In genomic region chr7:80896856-80897598, GRCh38 we compare ENCODE assay signal across 17 cellular contexts. TPM values are rescaled to one million over a fixed set of nuclear protein-coding genes. Genes with fewer than 3 reads are reported as not detected.
DNase-seq lines count a peak whose midpoint lies in the region; ATAC-seq, FAIRE-seq and TF ChIP-seq lines count a peak whose summit lies in the region.
"Had no signal": no experiment of that assay in that cellular context is flagged by ENCODE, and none has a peak within 500 bp of the region (broad histone marks: within the 10 kb centered on the region; RNA-seq: fewer than 3 reads in every experiment).

No MANE protein-coding gene starts in this region.

- H3K36me3 ChIP-seq in RWPE2 (ENCODE audit: low read depth) = peaks cover 62% of the 10 kb centered on the region
- H3K36me3 ChIP-seq: right atrium auricular region had no signal

- peak overlapping the region; percentile 42 for H3K27ac ChIP-seq in RWPE2 (ENCODE audit: poor library complexity, severe bottlenecking)
- H3K27ac ChIP-seq: right atrium auricular region had no signal

- peak; percentile 3 for FAIRE-seq in G401.6 (lab: Jason Lieb, UNC)

- no peak overlapping the region for H3K4me3 ChIP-seq in RWPE2 (ENCODE audit: severe bottlenecking)
- H3K4me3 ChIP-seq: right atrium auricular region had no signal

- peaks cover 39% of the 10 kb centered on the region for H3K4me1 ChIP-seq in RWPE2 (ENCODE audit: insufficient read depth, poor library complexity, severe bottlenecking)
- H3K4me1 ChIP-seq: right atrium auricular region had no signal

- no peaks in the 10 kb centered on the region for H3K9me3 ChIP-seq in RWPE2 (ENCODE audit: severe bottlenecking)
- H3K9me3 ChIP-seq: right atrium auricular region had no signal

- no peak for ATAC-seq in RWPE2 (ENCODE audit: low read depth)
- ATAC-seq: esophagus mucosa had no signal

- no peaks in the 10 kb centered on the region for H3K27me3 ChIP-seq in RWPE2 (ENCODE audit: insufficient read depth, poor library complexity, severe bottlenecking)
- H3K27me3 ChIP-seq: right atrium auricular region had no signal

- H3K4me1 Mint-ChIP-seq in type B pancreatic cell (ENCODE audit: unreplicated experiment) = peaks cover 7% of the 10 kb centered on the region

- H3K9me3 Mint-ChIP-seq in type B pancreatic cell = no peaks in the 10 kb centered on the region
- H3K9me3 Mint-ChIP-seq: neural crest cell had no signal

- peaks cover 8% of the 10 kb centered on the region for H3K36me3 Mint-ChIP-seq in type B pancreatic cell

- no peak for TF ChIP-seq CTCF in RWPE2 (IDR thresholded peaks at IDR 0.05; ENCODE audit: poor library complexity, severe bottlenecking)
- no peak for TF ChIP-seq CTCF in type B pancreatic cell (conservative IDR thresholded peaks at IDR 0.05)

- peak overlapping the region; percentile 2 for H3K27ac Mint-ChIP-seq in type B pancreatic cell

- DNase-seq in RWPE2 (ENCODE audit: low spot score) (no peak), kidney tubule cell (ENCODE audit: low spot score) (peak; percentile 26), type B pancreatic cell (ENCODE audit: extremely low spot score, unreplicated experiment) (no peak), anterior cingulate cortex (lab: John Stamatoyannopoulos, UW) (no peak), SIG-M5 (lab: John Stamatoyannopoulos, UW) (no peak)
- DNase-seq in activated CD8-positive, alpha-beta memory T cell treated with anti-CD3 and anti-CD28 coated beads, Interleukin-2, amount 50 U/mL, for 48 hours = no peak
- DNase-seq: activated naive CD4-positive, alpha-beta T cell treated with Interleukin-2 at 50 U/mL for 16 hours; mesendoderm; MV-4-11; NCI-H69; stimulated activated CD4-positive, alpha-beta T cell treated with anti-CD3 and anti-CD28 coated beads, Interleukin-1b, Interleukin-23, amount 100 ng/mL, for 48 hours; substantia nigra had no signal

- H3K27me3 Mint-ChIP-seq in type B pancreatic cell = no peaks in the 10 kb centered on the region

- H3K4me3 Mint-ChIP-seq in type B pancreatic cell = no peak overlapping the region
- H3K4me3 Mint-ChIP-seq: CD14-positive monocyte, neural crest cell had no signal

RNA-seq across cellular contexts. Expression of gene SEMA3C, which starts 21.8 kb away (rescaled TPM):
- 67.8 and 94.9 TPM in 2 replicates for total RNA-seq in type B pancreatic cell (ENCODE audit: low replicate concordance)
